Comparison of ENCODE assay signal across 1 cellular context in the genomic region with DNA sequence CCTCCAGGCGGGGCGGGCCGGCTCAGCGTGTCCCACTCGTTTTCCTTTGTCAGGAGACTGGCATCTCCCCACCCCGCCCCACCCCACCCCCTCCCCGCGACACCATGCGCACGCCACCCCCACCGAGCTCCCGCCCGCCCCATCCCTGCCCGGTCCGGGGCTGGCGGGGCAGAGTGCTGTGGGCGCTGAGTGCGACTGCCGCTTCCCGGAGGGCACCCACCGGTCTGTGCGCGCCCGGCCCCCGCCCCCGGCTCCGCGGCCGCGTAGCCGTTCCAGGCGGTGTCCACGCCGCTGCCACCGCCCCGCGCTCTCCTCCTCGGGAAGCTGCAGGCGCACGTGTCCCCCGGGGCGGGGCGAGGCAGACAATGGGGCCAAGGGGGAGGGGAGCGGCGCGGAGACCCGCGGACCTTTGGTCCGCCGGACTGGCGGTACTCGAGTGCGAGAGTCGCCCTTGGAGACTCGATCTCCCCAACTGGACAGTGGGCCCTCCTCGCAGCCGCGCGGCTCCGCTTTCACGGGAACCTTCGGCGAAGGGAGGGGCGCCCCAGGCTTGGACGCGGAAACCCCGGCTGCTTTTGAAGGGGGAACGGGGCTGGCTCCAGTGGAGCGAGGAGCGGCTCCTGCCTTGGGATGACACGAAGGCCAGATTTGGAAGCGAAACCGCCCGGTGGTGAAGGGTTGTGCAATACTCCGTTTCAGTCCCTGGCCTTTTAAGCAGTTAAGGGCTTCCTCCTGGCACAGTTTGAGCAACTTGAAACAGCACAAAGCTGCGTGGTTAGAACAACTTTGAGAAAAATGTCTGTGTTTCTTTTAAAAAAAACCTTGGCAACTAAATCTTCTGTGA.
A peak's percentile ranks its signal among the peaks of the same experiment; 100 is the strongest.
TF ChIP-seq lines count a peak whose summit lies in the region.

No MANE protein-coding gene starts in this region.

TF ChIP-seq in GM12878, 131 proteins besides CTCF, POLR2A, EP300 and RAD21 (continues in another document):
- TF ChIP-seq MEF2B (IDR thresholded peaks at IDR 0.05; ENCODE audit: partially characterized antibody, poor library complexity, severe bottlenecking), result peak; percentile 83
- TF ChIP-seq SPI1 (IDR thresholded peaks at IDR 0.05; ENCODE audit: borderline replicate concordance, insufficient read depth, low read depth, low read length), result peak; percentile 39; the same call in 1 of the 2 replicates
- TF ChIP-seq NKRF (conservative IDR thresholded peaks at IDR 0.05), result peak; percentile 85
- peak; percentile 67 for TF ChIP-seq POLR2AphosphoS5 (IDR thresholded peaks at IDR 0.05; ENCODE audit: low read length)
- TF ChIP-seq CBFB (IDR thresholded peaks at IDR 0.05; ENCODE audit: low read depth), result peak; percentile 89
- 0 out of 2 replicates have a peak, but pooled peaks have one; percentile 52 for TF ChIP-seq ZNF217 (IDR thresholded peaks at IDR 0.05)
- peak; percentile 87 to 97 for TF ChIP-seq BHLHE40 (IDR thresholded peaks at IDR 0.05; ENCODE audit: borderline replicate concordance in 1 of 2, low read depth in 2 of 2, low read length in 1 of 2)
- peak; percentile 23; the same call in 1 of the 2 replicates for TF ChIP-seq SMC3 (IDR thresholded peaks at IDR 0.05; ENCODE audit: borderline replicate concordance, low read length)
- no peak for TF ChIP-seq EZH2 (IDR thresholded peaks at IDR 0.05; ENCODE audit: borderline replicate concordance, control insufficient read depth, low read depth, low read length)
- no peak for TF ChIP-seq SREBF2 (IDR thresholded peaks at IDR 0.05; ENCODE audit: low read length)
- TF ChIP-seq HCFC1 (IDR thresholded peaks at IDR 0.05; ENCODE audit: low read length), result peak; percentile 19; the same call in 1 of the 2 replicates
- peak in 1 of 2 experiments; percentile 69; a peak in 2 of 3 replicates for TF ChIP-seq EGR1 (IDR thresholded peaks at IDR 0.05; ENCODE audit: borderline replicate concordance in 1 of 2, low read depth in 2 of 2, low read length in 2 of 2)
- TF ChIP-seq POLR2AphosphoS2 (IDR thresholded peaks at IDR 0.05; ENCODE audit: low read depth, low read length), result no peak
- TF ChIP-seq ZBTB11 (CRISPR knock-in tag; IDR thresholded peaks at IDR 0.05), result no peak
- TF ChIP-seq GATAD2B (conservative IDR thresholded peaks at IDR 0.05; ENCODE audit: low read depth), result peak; percentile 95
- 0 out of 2 replicates have a peak, but pooled peaks have one; percentile 45 for TF ChIP-seq TBL1XR1 (IDR thresholded peaks at IDR 0.05; ENCODE audit: low read depth, low read length)
- no peak for TF ChIP-seq WRNIP1 (IDR thresholded peaks at IDR 0.05; ENCODE audit: borderline replicate concordance, low read depth, low read length)
- peak; percentile 71; the same call in 1 of the 2 replicates for TF ChIP-seq ZNF207 (IDR thresholded peaks at IDR 0.05; ENCODE audit: borderline replicate concordance)
- TF ChIP-seq, protein P1, sequence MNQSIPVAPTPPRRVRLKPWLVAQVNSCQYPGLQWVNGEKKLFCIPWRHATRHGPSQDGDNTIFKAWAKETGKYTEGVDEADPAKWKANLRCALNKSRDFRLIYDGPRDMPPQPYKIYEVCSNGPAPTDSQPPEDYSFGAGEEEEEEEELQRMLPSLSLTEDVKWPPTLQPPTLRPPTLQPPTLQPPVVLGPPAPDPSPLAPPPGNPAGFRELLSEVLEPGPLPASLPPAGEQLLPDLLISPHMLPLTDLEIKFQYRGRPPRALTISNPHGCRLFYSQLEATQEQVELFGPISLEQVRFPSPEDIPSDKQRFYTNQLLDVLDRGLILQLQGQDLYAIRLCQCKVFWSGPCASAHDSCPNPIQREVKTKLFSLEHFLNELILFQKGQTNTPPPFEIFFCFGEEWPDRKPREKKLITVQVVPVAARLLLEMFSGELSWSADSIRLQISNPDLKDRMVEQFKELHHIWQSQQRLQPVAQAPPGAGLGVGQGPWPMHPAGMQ (IDR thresholded peaks at IDR 0.05; ENCODE audit: borderline replicate concordance), result no peak
- TF ChIP-seq, protein P2, sequence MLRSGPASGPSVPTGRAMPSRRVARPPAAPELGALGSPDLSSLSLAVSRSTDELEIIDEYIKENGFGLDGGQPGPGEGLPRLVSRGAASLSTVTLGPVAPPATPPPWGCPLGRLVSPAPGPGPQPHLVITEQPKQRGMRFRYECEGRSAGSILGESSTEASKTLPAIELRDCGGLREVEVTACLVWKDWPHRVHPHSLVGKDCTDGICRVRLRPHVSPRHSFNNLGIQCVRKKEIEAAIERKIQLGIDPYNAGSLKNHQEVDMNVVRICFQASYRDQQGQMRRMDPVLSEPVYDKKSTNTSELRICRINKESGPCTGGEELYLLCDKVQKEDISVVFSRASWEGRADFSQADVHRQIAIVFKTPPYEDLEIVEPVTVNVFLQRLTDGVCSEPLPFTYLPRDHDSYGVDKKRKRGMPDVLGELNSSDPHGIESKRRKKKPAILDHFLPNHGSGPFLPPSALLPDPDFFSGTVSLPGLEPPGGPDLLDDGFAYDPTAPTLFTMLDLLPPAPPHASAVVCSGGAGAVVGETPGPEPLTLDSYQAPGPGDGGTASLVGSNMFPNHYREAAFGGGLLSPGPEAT (IDR thresholded peaks at IDR 0.05; ENCODE audit: low read depth), result peak; percentile 74
- TF ChIP-seq CEBPB (IDR thresholded peaks at IDR 0.05; ENCODE audit: borderline replicate concordance in 1 of 2, low read depth in 2 of 2, low read length in 2 of 2), result peak; percentile 100
- no peak for TF ChIP-seq ZNF274 (IDR thresholded peaks at IDR 0.05; ENCODE audit: insufficient read depth, insufficient read length)
- peak; percentile 90; the same call in 1 of the 2 replicates for TF ChIP-seq ZBED1 (IDR thresholded peaks at IDR 0.05; ENCODE audit: borderline replicate concordance)
- TF ChIP-seq CHD4 (IDR thresholded peaks at IDR 0.05), result no peak
- TF ChIP-seq, protein P3, sequence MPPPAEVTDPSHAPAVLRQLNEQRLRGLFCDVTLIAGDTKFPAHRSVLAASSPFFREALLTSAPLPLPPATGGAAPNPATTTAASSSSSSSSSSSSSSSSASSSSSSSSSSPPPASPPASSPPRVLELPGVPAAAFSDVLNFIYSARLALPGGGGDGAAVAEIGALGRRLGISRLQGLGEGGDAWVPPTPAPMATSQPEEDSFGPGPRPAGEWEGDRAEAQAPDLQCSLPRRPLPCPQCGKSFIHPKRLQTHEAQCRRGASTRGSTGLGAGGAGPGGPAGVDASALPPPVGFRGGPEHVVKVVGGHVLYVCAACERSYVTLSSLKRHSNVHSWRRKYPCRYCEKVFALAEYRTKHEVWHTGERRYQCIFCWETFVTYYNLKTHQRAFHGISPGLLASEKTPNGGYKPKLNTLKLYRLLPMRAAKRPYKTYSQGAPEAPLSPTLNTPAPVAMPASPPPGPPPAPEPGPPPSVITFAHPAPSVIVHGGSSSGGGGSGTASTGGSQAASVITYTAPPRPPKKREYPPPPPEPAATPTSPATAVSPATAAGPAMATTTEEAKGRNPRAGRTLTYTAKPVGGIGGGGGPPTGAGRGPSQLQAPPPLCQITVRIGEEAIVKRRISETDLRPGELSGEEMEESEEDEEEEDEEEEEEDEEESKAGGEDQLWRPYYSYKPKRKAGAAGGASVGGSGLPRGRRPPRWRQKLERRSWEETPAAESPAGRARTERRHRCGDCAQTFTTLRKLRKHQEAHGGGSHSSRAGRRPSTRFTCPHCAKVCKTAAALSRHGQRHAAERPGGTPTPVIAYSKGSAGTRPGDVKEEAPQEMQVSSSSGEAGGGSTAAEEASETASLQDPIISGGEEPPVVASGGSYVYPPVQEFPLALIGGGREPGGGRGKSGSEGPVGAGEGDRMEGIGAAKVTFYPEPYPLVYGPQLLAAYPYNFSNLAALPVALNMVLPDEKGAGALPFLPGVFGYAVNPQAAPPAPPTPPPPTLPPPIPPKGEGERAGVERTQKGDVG (CRISPR knock-in tag; IDR thresholded peaks at IDR 0.05), result no peak
- TF ChIP-seq ZSCAN29 (IDR thresholded peaks at IDR 0.05), result peak; percentile 68; the same call in 1 of the 2 replicates
- TF ChIP-seq TCF12 (IDR thresholded peaks at IDR 0.05; ENCODE audit: low read depth, low read length), result no peak
- no peak for TF ChIP-seq RCOR1 (conservative IDR thresholded peaks at IDR 0.05; ENCODE audit: low read depth, low read length)
- TF ChIP-seq, protein P4, sequence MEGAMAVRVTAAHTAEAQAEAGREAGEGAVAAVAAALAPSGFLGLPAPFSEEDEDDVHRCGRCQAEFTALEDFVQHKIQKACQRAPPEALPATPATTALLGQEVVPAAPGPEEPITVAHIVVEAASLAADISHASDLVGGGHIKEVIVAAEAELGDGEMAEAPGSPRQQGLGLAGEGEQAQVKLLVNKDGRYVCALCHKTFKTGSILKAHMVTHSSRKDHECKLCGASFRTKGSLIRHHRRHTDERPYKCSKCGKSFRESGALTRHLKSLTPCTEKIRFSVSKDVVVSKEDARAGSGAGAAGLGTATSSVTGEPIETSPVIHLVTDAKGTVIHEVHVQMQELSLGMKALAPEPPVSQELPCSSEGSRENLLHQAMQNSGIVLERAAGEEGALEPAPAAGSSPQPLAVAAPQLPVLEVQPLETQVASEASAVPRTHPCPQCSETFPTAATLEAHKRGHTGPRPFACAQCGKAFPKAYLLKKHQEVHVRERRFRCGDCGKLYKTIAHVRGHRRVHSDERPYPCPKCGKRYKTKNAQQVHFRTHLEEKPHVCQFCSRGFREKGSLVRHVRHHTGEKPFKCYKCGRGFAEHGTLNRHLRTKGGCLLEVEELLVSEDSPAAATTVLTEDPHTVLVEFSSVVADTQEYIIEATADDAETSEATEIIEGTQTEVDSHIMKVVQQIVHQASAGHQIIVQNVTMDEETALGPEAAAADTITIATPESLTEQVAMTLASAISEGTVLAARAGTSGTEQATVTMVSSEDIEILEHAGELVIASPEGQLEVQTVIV (IDR thresholded peaks at IDR 0.05; ENCODE audit: borderline replicate concordance, partially characterized antibody), result no peak
- TF ChIP-seq NBN (IDR thresholded peaks at IDR 0.05), result peak; percentile 84
- peak; percentile 77 for TF ChIP-seq NR2F1 (conservative IDR thresholded peaks at IDR 0.05)
- TF ChIP-seq RELA (IDR thresholded peaks at IDR 0.05; ENCODE audit: borderline replicate concordance, partially characterized antibody), result no peak
- TF ChIP-seq GABPA (IDR thresholded peaks at IDR 0.05; ENCODE audit: low read depth), result 0 out of 2 replicates have a peak, but pooled peaks have one; percentile 20
- TF ChIP-seq SREBF1 (IDR thresholded peaks at IDR 0.05; ENCODE audit: low read length), result no peak
- TF ChIP-seq RUNX3 (IDR thresholded peaks at IDR 0.05; ENCODE audit: low read length), result peak; percentile 92
- no peak for TF ChIP-seq STAT1 (conservative IDR thresholded peaks at IDR 0.05)
- no peak for TF ChIP-seq KLF5 (IDR thresholded peaks at IDR 0.05; ENCODE audit: partially characterized antibody)
- 0 out of 2 replicates have a peak, but pooled peaks have one; percentile 44 for TF ChIP-seq ASH2L (IDR thresholded peaks at IDR 0.05; ENCODE audit: borderline replicate concordance, low read depth)
- TF ChIP-seq NR2C1 (IDR thresholded peaks at IDR 0.05), result no peak
